28 cellular contexts compared by ENCODE assay signal in the genomic region with DNA sequence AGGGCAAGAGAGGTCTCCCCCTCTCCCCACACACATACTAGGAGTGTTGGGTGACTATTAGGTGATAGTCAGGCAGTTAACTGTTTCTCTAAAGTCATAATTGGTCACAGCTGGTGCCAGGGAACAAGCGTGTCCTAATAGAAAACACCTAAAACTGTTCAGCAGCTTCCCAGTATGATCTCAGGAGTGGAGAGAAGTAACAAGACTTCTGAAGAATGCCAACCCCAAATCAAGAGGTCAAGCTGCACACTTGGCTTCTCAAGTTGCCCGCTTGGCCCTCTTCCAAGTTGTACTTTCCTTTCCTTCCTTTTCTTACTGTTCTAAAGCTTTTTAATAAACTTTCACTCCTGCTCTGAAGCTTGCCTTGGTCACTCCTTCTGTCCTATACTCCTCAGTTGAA. TPM values are rescaled to one million over a fixed set of nuclear protein-coding genes. Genes with fewer than 3 reads are reported as not detected.
A peak's percentile ranks its signal among the peaks of the same experiment; 100 is the strongest.
DNase-seq lines count a peak whose midpoint lies in the region; ATAC-seq and TF ChIP-seq lines count a peak whose summit lies in the region.
"Had no signal": no experiment of that assay in that cellular context is flagged by ENCODE, and none has a peak within 500 bp of the region (broad histone marks: within the 10 kb centered on the region; RNA-seq: fewer than 3 reads in every experiment).

No MANE protein-coding gene starts in this region.

- peak overlapping the region; percentile 80 for H3K27ac Mint-ChIP-seq in CD8-positive, alpha-beta T cell
- H3K27ac Mint-ChIP-seq in natural killer cell treated with Interleukin-12 subunit alpha and Interleukin-12 subunit beta and Interleukin-15 and Interleukin-18, amount 100 ng/mL, for 72 hours, result peak overlapping the region; percentile 66 to 75
- no peak overlapping the region for H3K27ac Mint-ChIP-seq in CD4-positive, alpha-beta T cell
- H3K27ac Mint-ChIP-seq: activated CD4-positive, alpha-beta T cell treated with anti-CD3 and anti-CD28 coated beads for 36 hours; activated T-helper 2 cell treated with anti-CD3 and anti-CD28 coated beads, Interferon-gamma antibody, Interleukin-2, Interleukin-4, amounts not matched to agents 10 μg/mL and 5 μg/mL and 100 μg/mL, durations not matched to agents 14 hours and 24 hours and 36 hours; mesothelial cell of epicardium had no signal

- POLR2A ChIA-PET in CD8-positive, alpha-beta T cell (lab: Charles Lee), result interaction anchor here (0.9 to 1.2 kb wide), 3 partner anchors 16 to 26 kb away, joined by 3 to 4 read pairs (median 4); no protein-coding TSS in a partner anchor
- POLR2A ChIA-PET in CD4-positive, alpha-beta T cell (lab: Charles Lee), result interaction anchor here (1.5 to 1.8 kb wide), 2 partner anchors 14 to 22 kb away, joined by 4 to 6 read pairs; partner anchors contain the start of gene STAT1

- no peak for TF ChIP-seq EP300 in Ishikawa (IDR thresholded peaks at IDR 0.05; ENCODE audit: borderline replicate concordance)

- H3K27me3 ChIP-seq in CD8-positive, alpha-beta T cell (ENCODE audit: insufficient read depth, low read length), result no peaks in the 10 kb centered on the region
- no peaks in the 10 kb centered on the region for H3K27me3 ChIP-seq in CD4-positive, alpha-beta T cell (ENCODE audit: control insufficient read depth, insufficient read depth, low read length)
- H3K27me3 ChIP-seq: adrenal gland, brain microvascular endothelial cell, gastrocnemius medialis, hepatocyte, MG63, right lobe of liver had no signal

- no peak for ATAC-seq in CD8-positive, alpha-beta T cell
- no peak for ATAC-seq in natural killer cell treated with Interleukin-12 subunit alpha and Interleukin-12 subunit beta and Interleukin-15 and Interleukin-18, amount 100 ng/mL, for 72 hours
- no peak for ATAC-seq in CD4-positive, alpha-beta T cell (ENCODE audit: poor library complexity)
- ATAC-seq: activated CD4-positive, alpha-beta T cell treated with anti-CD3 and anti-CD28 coated beads for 36 hours; gastrocnemius medialis; right lobe of liver; stimulated activated naive CD8-positive, alpha-beta T cell treated with anti-CD3 and anti-CD28 coated beads, Interleukin-15, Interleukin-2, amounts not matched to agents 100 U/mL and 50 U/mL, for 24 hours had no signal

- peaks cover 25% of the 10 kb centered on the region for H3K4me1 Mint-ChIP-seq in CD8-positive, alpha-beta T cell (ENCODE audit: low read depth)
- H3K4me1 Mint-ChIP-seq in natural killer cell treated with Interleukin-12 subunit alpha and Interleukin-12 subunit beta and Interleukin-15 and Interleukin-18, amount 100 ng/mL, for 72 hours (ENCODE audit: low read depth in 2 of 2), result peaks cover 27 to 44% of the 10 kb centered on the region in 2 donors
- peaks cover 18% of the 10 kb centered on the region for H3K4me1 Mint-ChIP-seq in CD4-positive, alpha-beta T cell (ENCODE audit: low read depth)

- H3K4me3 Mint-ChIP-seq in CD8-positive, alpha-beta T cell, result no peak overlapping the region
- no peak overlapping the region for H3K4me3 Mint-ChIP-seq in natural killer cell treated with Interleukin-12 subunit alpha and Interleukin-12 subunit beta and Interleukin-15 and Interleukin-18, amount 100 ng/mL, for 72 hours
- H3K4me3 Mint-ChIP-seq in CD4-positive, alpha-beta T cell, result no peak overlapping the region
- H3K4me3 Mint-ChIP-seq: activated CD4-positive, alpha-beta T cell treated with anti-CD3 and anti-CD28 coated beads for 36 hours; mesothelial cell of epicardium had no signal

- DNase-seq in CD8-positive, alpha-beta T cell, result no peak
- DNase-seq in fibroblast of gingiva (ENCODE audit: low read depth) (peak; percentile 63), NCI-H1436 (lab: John Stamatoyannopoulos, UW) (no peak), NCI-H446 (lab: John Stamatoyannopoulos, UW) (no peak)
- no peak for DNase-seq in natural killer cell treated with Interleukin-12 subunit alpha and Interleukin-12 subunit beta and Interleukin-15 and Interleukin-18, amount 100 ng/mL, for 72 hours (ENCODE audit: low spot score)
- no peak for DNase-seq in CD4-positive, alpha-beta T cell
- DNase-seq: activated CD4-positive, alpha-beta T cell treated with anti-CD3 and anti-CD28 coated beads for 36 hours; adrenal gland; brain microvascular endothelial cell; COR-L47; DMS79; effector CD8-positive, alpha-beta T cell; gastrocnemius medialis; GF-D8; MG63; NCI-H1417 treated with DMSO at 0.1 percent for 48 hours; NK-92 treated with Interleukin-12 subunit alpha and Interleukin-12 subunit beta, amount 100 ng/mL, for 24 hours; posterior cingulate gyrus; right lobe of liver; SIG-M5; stimulated activated CD4-positive, alpha-beta T cell treated with anti-CD3 and anti-CD28 coated beads, Interleukin-4, amount 100 ng/mL, for 4 hours; stimulated activated naive CD8-positive, alpha-beta T cell treated with anti-CD3 and anti-CD28 coated beads, Interleukin-15, Interleukin-2, amounts not matched to agents 100 U/mL and 50 U/mL, for 24 hours; SW 1271 had no signal

- no peaks in the 10 kb centered on the region for H3K9me3 Mint-ChIP-seq in CD8-positive, alpha-beta T cell
- no peaks in the 10 kb centered on the region for H3K9me3 Mint-ChIP-seq in natural killer cell treated with Interleukin-12 subunit alpha and Interleukin-12 subunit beta and Interleukin-15 and Interleukin-18, amount 100 ng/mL, for 72 hours
- H3K9me3 Mint-ChIP-seq in CD4-positive, alpha-beta T cell, result no peaks in the 10 kb centered on the region
- H3K9me3 Mint-ChIP-seq: activated T-helper 2 cell treated with anti-CD3 and anti-CD28 coated beads, Interferon-gamma antibody, Interleukin-2, Interleukin-4, amounts not matched to agents 10 μg/mL and 5 μg/mL and 100 μg/mL, durations not matched to agents 14 hours and 24 hours and 36 hours; mesothelial cell of epicardium had no signal

- peaks cover 71% of the 10 kb centered on the region for H3K36me3 ChIP-seq in CD8-positive, alpha-beta T cell (ENCODE audit: insufficient read depth, low read length)
- H3K36me3 ChIP-seq: adrenal gland, brain microvascular endothelial cell, gastrocnemius medialis, MG63, right lobe of liver, thoracic aorta had no signal

- intact Hi-C loops in CD8-positive, alpha-beta T cell (cut with DNase I, micrococcal nuclease), result no loop called here
- intact Hi-C loops in CD4-positive, alpha-beta T cell (cut with DNase I, micrococcal nuclease), result no loop called here

- TF ChIP-seq RAD21 in Ishikawa (IDR thresholded peaks at IDR 0.05; ENCODE audit: low read depth), result no peak

- no peaks in the 10 kb centered on the region for H3K9me3 ChIP-seq in CD8-positive, alpha-beta T cell (ENCODE audit: low read length)
- no peaks in the 10 kb centered on the region for H3K9me3 ChIP-seq in CD4-positive, alpha-beta T cell (ENCODE audit: control insufficient read depth, low read length)
- H3K9me3 ChIP-seq: adrenal gland, gastrocnemius medialis, MG63, right lobe of liver, thoracic aorta had no signal

- H3K27ac ChIP-seq in CD8-positive, alpha-beta T cell (ENCODE audit: low read depth, low read length), result no peak overlapping the region
- no peak overlapping the region for H3K27ac ChIP-seq in CD4-positive, alpha-beta T cell (ENCODE audit: low read depth, low read length)
- H3K27ac ChIP-seq: adrenal gland, brain microvascular endothelial cell, gastrocnemius medialis, hepatocyte, right lobe of liver, thoracic aorta had no signal

- CTCF ChIA-PET in CD8-positive, alpha-beta T cell (lab: Charles Lee), result interaction anchor here (2.1 to 5.5 kb wide), 3 partner anchors 15 to 119 kb away, joined by 7 to 36 read pairs (median 17); no protein-coding TSS in a partner anchor
- CTCF ChIA-PET in CD4-positive, alpha-beta T cell (lab: Charles Lee), result interaction anchor here (1.6 kb wide), 1 partner anchor 119 kb away, joined by 3 read pairs; no protein-coding TSS in a partner anchor

- no peaks in the 10 kb centered on the region for H3K27me3 Mint-ChIP-seq in CD8-positive, alpha-beta T cell (ENCODE audit: low read depth)
- no peaks in the 10 kb centered on the region for H3K27me3 Mint-ChIP-seq in natural killer cell treated with Interleukin-12 subunit alpha and Interleukin-12 subunit beta and Interleukin-15 and Interleukin-18, amount 100 ng/mL, for 72 hours
- H3K27me3 Mint-ChIP-seq in CD4-positive, alpha-beta T cell, result no peaks in the 10 kb centered on the region
- H3K27me3 Mint-ChIP-seq: activated CD4-positive, alpha-beta T cell treated with anti-CD3 and anti-CD28 coated beads for 36 hours had no signal

- peaks cover 11% of the 10 kb centered on the region for H3K4me1 ChIP-seq in CD8-positive, alpha-beta T cell (ENCODE audit: insufficient read depth, low read length)
- H3K4me1 ChIP-seq: gastrocnemius medialis, right lobe of liver had no signal

- no peak overlapping the region for H3K4me3 ChIP-seq in CD8-positive, alpha-beta T cell (ENCODE audit: low read depth, low read length)
- H3K4me3 ChIP-seq: adrenal gland, gastrocnemius medialis, hepatocyte, MG63, right lobe of liver, thoracic aorta had no signal

- no peak for TF ChIP-seq CTCF in CD8-positive, alpha-beta T cell (IDR thresholded peaks at IDR 0.05)
- no peak for TF ChIP-seq CTCF in CD4-positive, alpha-beta T cell (IDR thresholded peaks at IDR 0.05)

- peaks cover 85% of the 10 kb centered on the region for H3K36me3 Mint-ChIP-seq in CD8-positive, alpha-beta T cell
- peaks cover 34% of the 10 kb centered on the region for H3K36me3 Mint-ChIP-seq in natural killer cell treated with Interleukin-12 subunit alpha and Interleukin-12 subunit beta and Interleukin-15 and Interleukin-18, amount 100 ng/mL, for 72 hours
- H3K36me3 Mint-ChIP-seq in CD4-positive, alpha-beta T cell (ENCODE audit: low read depth), result peaks cover 79% of the 10 kb centered on the region
- H3K36me3 Mint-ChIP-seq: mesothelial cell of epicardium had no signal

TF ChIP-seq in Ishikawa, 13 proteins besides CTCF, POLR2A, EP300 and RAD21:
- TF ChIP-seq USF1 (IDR thresholded peaks at IDR 0.05) (no peak), ZBTB7A (IDR thresholded peaks at IDR 0.05; ENCODE audit: low read depth) (no peak), NFIC (IDR thresholded peaks at IDR 0.05) (peak; percentile 40), EGR1 (IDR thresholded peaks at IDR 0.05) (no peak)

RNA-seq across cellular contexts. Expression of gene STAT1, which starts 22.4 kb away (rescaled TPM):
- total RNA-seq in CD8-positive, alpha-beta T cell, result 10 to 100 TPM; 66.7 to 69.9 TPM
- 100 to 1,000 TPM; 145 to 252 TPM for total RNA-seq in natural killer cell treated with Interleukin-12 subunit alpha and Interleukin-12 subunit beta and Interleukin-15 and Interleukin-18, amount 100 ng/mL, for 72 hours
- 10 to 100 TPM; 56.6 to 57.8 TPM for total RNA-seq in CD4-positive, alpha-beta T cell
